Comparison of ENCODE assay signal across 8 cellular contexts in genomic region chr3:127590282-127590592, GRCh38. TPM values are rescaled to one million over a fixed set of nuclear protein-coding genes. Genes with fewer than 3 reads are reported as not detected.
DNase-seq lines count a peak whose midpoint lies in the region; ATAC-seq lines count a peak whose summit lies in the region.

No MANE protein-coding gene starts in this region.

- H3K27me3 ChIP-seq in iPS-18a (ENCODE audit: control insufficient read depth, insufficient read depth, low read length): peaks cover 8% of the 10 kb centered on the region

- H3K27ac ChIP-seq in iPS-18a (ENCODE audit: low read length): no peak overlapping the region

- H3K36me3 Mint-ChIP-seq in activated naive CD4-positive, alpha-beta T cell treated with anti-CD3 and anti-CD28 coated beads, Interleukin-2, amount 50 U/mL, for 72 hours: peaks cover 0 to 5% of the 10 kb centered on the region in 2 donors

- H3K4me3 ChIP-seq in iPS-18a (ENCODE audit: low read length): peak overlapping the region; percentile 82

- H3K9me3 Mint-ChIP-seq in activated naive CD4-positive, alpha-beta T cell treated with anti-CD3 and anti-CD28 coated beads, Interleukin-2, amount 50 U/mL, for 72 hours: no peaks in the 10 kb centered on the region

- H3K9ac ChIP-seq in ES-I3 (ENCODE audit: low read depth, low read length) (peak overlapping the region; percentile 82), iPS-18a (ENCODE audit: low read length) (peak overlapping the region; percentile 44)

- no peaks in the 10 kb centered on the region for H3K36me3 ChIP-seq in ES-I3 (ENCODE audit: insufficient read depth, low read length)
- no peaks in the 10 kb centered on the region for H3K36me3 ChIP-seq in iPS-18a (ENCODE audit: control insufficient read depth, low read depth, low read length)

- peak overlapping the region in 1 of 2 donors; percentile 99 for H3K27ac Mint-ChIP-seq in activated naive CD4-positive, alpha-beta T cell treated with anti-CD3 and anti-CD28 coated beads, Interleukin-2, amount 50 U/mL, for 72 hours

- H3K9me3 ChIP-seq in ES-I3 (ENCODE audit: control insufficient read depth, insufficient read depth, low read length): no peaks in the 10 kb centered on the region
- H3K9me3 ChIP-seq in iPS-18a (ENCODE audit: control insufficient read depth, low read depth, low read length): no peaks in the 10 kb centered on the region

- H3K4me1 ChIP-seq in ES-I3 (ENCODE audit: insufficient read depth, low read length) (peaks cover 10% of the 10 kb centered on the region), iPS-18a (ENCODE audit: control insufficient read depth, low read depth, low read length) (peaks cover 9% of the 10 kb centered on the region)

- peak; percentile 46 to 70 for DNase-seq in activated naive CD4-positive, alpha-beta T cell treated with anti-CD3 and anti-CD28 coated beads, Interleukin-2, amount 50 U/mL, for 72 hours (ENCODE audit: low spot score in 2 of 2)
- DNase-seq in stimulated activated CD4-positive, alpha-beta T cell treated with anti-CD3 and anti-CD28 coated beads, Interleukin-2, amount 100 ng/mL, for 48 hours: peak; percentile 28 to 32
- no peak for DNase-seq in inferior parietal cortex (ENCODE audit: extremely low spot score)
- DNase-seq in activated effector memory CD4-positive, alpha-beta T cell treated with Interleukin-2 at 50 U/mL for 16 hours: no peak

- ATAC-seq in GM21381 (IDR thresholded peaks at IDR 0.05; ENCODE audit: unreplicated experiment) (peak; percentile 30), HG03571 (IDR thresholded peaks at IDR 0.05; ENCODE audit: unreplicated experiment) (peak; percentile 31)
- peak; percentile 35 to 42 for ATAC-seq in activated naive CD4-positive, alpha-beta T cell treated with anti-CD3 and anti-CD28 coated beads, Interleukin-2, amount 50 U/mL, for 72 hours

RNA-seq across cellular contexts. Expression of gene TPRA1, which starts 0.3 kb away (rescaled TPM):
- total RNA-seq in activated naive CD4-positive, alpha-beta T cell treated with anti-CD3 and anti-CD28 coated beads, Interleukin-2, amount 50 U/mL, for 72 hours: 10 to 100 TPM; 26.0 to 31.3 TPM

RNA-seq across cellular contexts. Expression of gene MCM2, which starts 8.0 kb away (rescaled TPM):
- total RNA-seq in activated naive CD4-positive, alpha-beta T cell treated with anti-CD3 and anti-CD28 coated beads, Interleukin-2, amount 50 U/mL, for 72 hours: 100 to 1,000 TPM; 172 to 245 TPM

RNA-seq across cellular contexts. Expression of gene PODXL2, which starts 38.7 kb away (rescaled TPM):
- total RNA-seq in activated naive CD4-positive, alpha-beta T cell treated with anti-CD3 and anti-CD28 coated beads, Interleukin-2, amount 50 U/mL, for 72 hours: 1 to 10 TPM in 1 of 2 donors, under 1 TPM in 1; 0.43 to 1.8 TPM

Comparison
In these comparisons a context has a peak if more than half of its experiments do, and no peak if none do; other contexts are left out.
1. DNase-seq: peak in activated naive CD4-positive, alpha-beta T cell treated with anti-CD3 and anti-CD28 coated beads, Interleukin-2, amount 50 U/mL, for 72 hours (2 of 2) and stimulated activated CD4-positive, alpha-beta T cell treated with anti-CD3 and anti-CD28 coated beads, Interleukin-2, amount 100 ng/mL, for 48 hours (2 of 2); none in inferior parietal cortex (single experiment) and activated effector memory CD4-positive, alpha-beta T cell treated with Interleukin-2 at 50 U/mL for 16 hours (single experiment).
2. Peak in every context shown above with its lines, with median percentiles within 50 percentile points of each other: ATAC-seq.